In the genomic region with DNA sequence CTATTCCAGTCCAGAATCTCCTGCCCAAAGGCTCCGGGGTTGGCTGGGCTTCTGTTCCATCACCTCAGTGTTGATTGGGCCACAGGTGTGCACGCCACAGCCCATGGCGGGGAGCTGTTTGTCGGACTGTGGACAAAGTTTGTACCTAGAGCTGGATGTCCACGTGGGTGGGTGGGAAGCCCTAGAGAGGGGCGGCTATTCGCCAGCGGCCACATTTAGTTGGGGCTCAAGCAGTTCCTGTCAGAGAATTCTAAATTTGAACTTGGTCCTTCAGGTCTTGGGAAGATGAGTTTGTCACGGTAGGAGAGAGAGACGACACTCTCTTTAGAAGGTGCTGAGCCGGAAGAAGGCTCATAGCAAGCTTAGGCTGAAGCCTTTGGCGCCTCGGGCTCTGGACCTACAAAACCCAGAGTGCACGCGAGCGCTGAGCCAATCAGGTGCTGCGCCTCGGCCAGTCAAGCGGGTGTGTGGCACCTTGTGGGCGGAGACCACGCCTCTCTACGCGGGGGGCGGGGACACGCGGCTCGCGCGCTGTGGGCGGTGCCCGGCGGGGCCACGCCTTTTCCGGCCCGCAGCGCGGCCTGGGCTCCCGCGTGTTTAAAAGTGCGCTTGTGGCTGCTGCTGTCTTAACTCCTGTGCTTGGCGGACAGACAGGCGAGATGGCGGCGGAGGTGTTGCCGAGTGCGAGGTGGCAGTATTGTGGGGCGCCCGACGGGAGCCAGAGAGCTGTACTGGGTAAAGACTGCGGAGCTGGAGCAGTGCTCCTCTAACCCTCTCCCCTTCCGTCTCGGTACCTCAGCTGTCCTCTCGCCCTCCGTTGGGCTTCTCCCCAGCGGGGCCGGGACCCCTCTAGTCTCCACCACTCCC, we compare ENCODE assay signal across 8 cellular contexts. TPM values are rescaled to one million over a fixed set of nuclear protein-coding genes. Genes with fewer than 3 reads are reported as not detected.
DNase-seq lines count a peak whose midpoint lies in the region; ATAC-seq and TF ChIP-seq lines count a peak whose summit lies in the region.

Gene POLR1E (plus strand): TSS at position 560 of the 867 bp plus-strand sequence. CDS start 100 bp downstream, at position 660.

- H3K27ac Mint-ChIP-seq in T-helper 17 cell, result peak within 1 kb of the TSS; percentile 97

- TF ChIP-seq CTCF in psoas muscle (IDR thresholded peaks at IDR 0.05), result no peak

- H3K4me3 ChIP-seq in psoas muscle (peak within 1 kb of the TSS; percentile 85), urinary bladder (ENCODE audit: low read depth, low read length) (peak within 1 kb of the TSS; percentile 72)

- H3K9me3 ChIP-seq in T-helper 17 cell (ENCODE audit: control insufficient read depth, low read length, poor library complexity, severe bottlenecking) (no peaks in the 10 kb centered on the region), psoas muscle (no peaks in the 10 kb centered on the region)

- peak; percentile 83 for ATAC-seq in GM18499 (IDR thresholded peaks at IDR 0.05; ENCODE audit: insufficient read depth, unreplicated experiment)
- ATAC-seq in HG02938 (IDR thresholded peaks at IDR 0.05; ENCODE audit: unreplicated experiment), result peak; percentile 89
- ATAC-seq in T-helper 17 cell, result peak; percentile 99
- ATAC-seq in left ventricle myocardium superior, result peak; percentile 98
- ATAC-seq in psoas muscle, result peak; percentile 98 to 100 (median 99)

- peaks cover 36% of the 10 kb centered on the region for H3K4me1 Mint-ChIP-seq in T-helper 17 cell

- peak within 1 kb of the TSS; percentile 97 for H3K4me3 Mint-ChIP-seq in T-helper 17 cell

- no peaks in the 10 kb centered on the region for H3K27me3 ChIP-seq in psoas muscle (ENCODE audit: insufficient read depth in 3 of 3, low read length in 2 of 3)

- peak; percentile 43 to 79 for DNase-seq in NCI-H187 (lab: John Stamatoyannopoulos, UW)
- DNase-seq in T-helper 17 cell, result peak; percentile 94 to 96 (median 96)
- peak in 55 of 56 donors; percentile 30 to 95 (median 83) for DNase-seq in amygdala (lab: John Stamatoyannopoulos, UW)
- peak; percentile 97 for DNase-seq in left ventricle myocardium superior
- DNase-seq in psoas muscle, result peak; percentile 94 to 97

- peaks cover 6% of the 10 kb centered on the region for H3K36me3 Mint-ChIP-seq in T-helper 17 cell (ENCODE audit: low read depth)

- H3K4me1 ChIP-seq in psoas muscle (peaks cover 11% of the 10 kb centered on the region), urinary bladder (ENCODE audit: insufficient read depth) (no peaks in the 10 kb centered on the region)

- peaks cover 0 to 28% of the 10 kb centered on the region in 2 donors for H3K36me3 ChIP-seq in psoas muscle (ENCODE audit: insufficient read depth in 1 of 2, low read depth in 1 of 2)
- no peaks in the 10 kb centered on the region for H3K36me3 ChIP-seq in urinary bladder (ENCODE audit: insufficient read depth)

- WGBS in psoas muscle, 3 donors, result 4 to 5% (median 4%) methylated on average over 50 to 56 of the region's 56 CpGs
- WGBS in urinary bladder, result 3% methylated on average over 56 of the region's 56 CpGs

- H3K27me3 Mint-ChIP-seq in T-helper 17 cell, result peaks cover 8% of the 10 kb centered on the region

- intact Hi-C loops in left ventricle myocardium superior (cut with micrococcal nuclease) (no loop called here), psoas muscle (cut with DNase I) (loop anchor here (5.0 to 10.0 kb wide), 4 partner anchors 52 to 909 kb away; partner anchors contain the start of genes ALDH1B1 (in 1 of the 2), EXOSC3 (in 1 of the 2) and FBXO10 (in 1 of the 2))

- H3K27ac ChIP-seq in psoas muscle, result peak within 1 kb of the TSS; percentile 92
- no peak within 1 kb of the TSS for H3K27ac ChIP-seq in urinary bladder (ENCODE audit: low read depth)

RNA-seq across cellular contexts. Expression of gene POLR1E, which starts in this region (rescaled TPM):
- total RNA-seq in T-helper 17 cell (10 to 100 TPM; 28.6 to 38.3 TPM), left ventricle myocardium superior (10.4 TPM), psoas muscle (10 to 100 TPM; 17.6 to 22.5 (median 21.8) TPM), urinary bladder (32.4 TPM)
- polyA plus RNA-seq in psoas muscle (10 to 100 TPM; 12.1 to 21.6 (median 18.1) TPM), urinary bladder (26.6 TPM)
